ENCODE assay signal across 9 cellular contexts in genomic region chrX:130165703-130166502, GRCh38. TPM values are rescaled to one million over a fixed set of nuclear protein-coding genes. Genes with fewer than 3 reads are reported as not detected.
A peak's percentile ranks its signal among the peaks of the same experiment; 100 is the strongest.
DNase-seq lines count a peak whose midpoint lies in the region; ATAC-seq, FAIRE-seq and TF ChIP-seq lines count a peak whose summit lies in the region.
"Had no signal": no experiment of that assay in that cellular context is flagged by ENCODE, and none has a peak within 500 bp of the region (broad histone marks: within the 10 kb centered on the region; RNA-seq: fewer than 3 reads in every experiment).

Gene AIFM1 (minus strand): TSS chrX:130165841. CDS start chrX:130165656, 185 bp downstream.

- peak within 1 kb of the TSS; percentile 88 for H3K27ac ChIP-seq in keratinocyte (ENCODE audit: control insufficient read depth, insufficient read depth, low read length)

- DNase-seq in AG10803 (ENCODE audit: low read depth) = peak; percentile 95
- DNase-seq in NCI-H510A (lab: John Stamatoyannopoulos, UW) = peak; percentile 95
- peak; percentile 78 for DNase-seq in activated CD4-positive, alpha-beta T cell treated with anti-CD3 and anti-CD28 coated beads for 1 hour
- DNase-seq in cerebellum (ENCODE audit: low spot score) = peak; percentile 85
- peak; percentile 63 for DNase-seq in keratinocyte (ENCODE audit: low read depth, low spot score)
- DNase-seq in stimulated activated CD4-positive, alpha-beta T cell treated with anti-CD3 and anti-CD28 coated beads, Interleukin-15, amount 100 ng/mL, for 1 hour (ENCODE audit: low read depth in 1 of 2, low spot score in 1 of 2) = peak; percentile 66 to 69

- H3K9ac ChIP-seq in keratinocyte (ENCODE audit: control insufficient read depth, extremely low read depth, insufficient read depth, low read length) = peak within 1 kb of the TSS; percentile 83

- H3K4me3 ChIP-seq in AG10803 (ENCODE audit: low read length) (peak within 1 kb of the TSS; percentile 67), keratinocyte (ENCODE audit: control insufficient read depth in 2 of 3, extremely low read depth in 1 of 3, insufficient read depth in 2 of 3, low read depth in 1 of 3, low read length in 3 of 3) (peak within 1 kb of the TSS; percentile 51 to 81 (median 55))

- peaks cover 22% of the 10 kb centered on the region for H3K79me2 ChIP-seq in keratinocyte (ENCODE audit: control insufficient read depth, insufficient read depth, low read length)

- dilution Hi-C loops in keratinocyte (cut with MboI; ENCODE audit: extremely low pct_ligation_motif_present, low sequenced_read_pairs) = no loop called here

- H3K9me3 ChIP-seq in keratinocyte (ENCODE audit: control insufficient read depth, low read depth, low read length) = no peaks in the 10 kb centered on the region

- H2AFZ ChIP-seq in keratinocyte (ENCODE audit: control insufficient read depth, low read length) = peak within 1 kb of the TSS; percentile 91

- no peak for TF ChIP-seq CTCF in AG10803 (conservative IDR thresholded peaks at IDR 0.05; ENCODE audit: low read length)
- TF ChIP-seq CTCF in keratinocyte (optimal IDR thresholded peaks at IDR 0.05 in 1 of 3, IDR thresholded peaks at IDR 0.05 in 1 of 3, conservative IDR thresholded peaks at IDR 0.05 in 1 of 3; ENCODE audit: extremely low read depth in 1 of 3, insufficient read depth in 2 of 3, low read length in 3 of 3) = no peak

- ATAC-seq in HG03432 (IDR thresholded peaks at IDR 0.05; ENCODE audit: unreplicated experiment) = peak; percentile 95

- H3K27me3 ChIP-seq in keratinocyte (ENCODE audit: control insufficient read depth, extremely low read depth, insufficient read depth, low read length) = no peaks in the 10 kb centered on the region

- H3K4me2 ChIP-seq in keratinocyte (ENCODE audit: control insufficient read depth, extremely low read depth, insufficient read depth, low read depth, low read length) = peak within 1 kb of the TSS; percentile 69

- H4K20me1 ChIP-seq in keratinocyte (ENCODE audit: control insufficient read depth, extremely low read depth, insufficient read depth, low read length) = no peaks in the 10 kb centered on the region

- no peaks in the 10 kb centered on the region for H3K9me1 ChIP-seq in keratinocyte (ENCODE audit: control insufficient read depth, extremely low read depth, insufficient read depth, low read length)

- no peaks in the 10 kb centered on the region for H3K36me3 ChIP-seq in keratinocyte (ENCODE audit: control insufficient read depth in 2 of 2, extremely low read depth in 1 of 2, insufficient read depth in 2 of 2, low read length in 2 of 2)

- H3K4me1 ChIP-seq in keratinocyte (ENCODE audit: control insufficient read depth, extremely low read depth, insufficient read depth, low read length) = peaks cover 8% of the 10 kb centered on the region

- TF ChIP-seq POLR2A in GM19099 (IDR thresholded peaks at IDR 0.05; ENCODE audit: extremely low read depth, insufficient read length, low read depth) = peak; percentile 75

- peak; percentile 60 for FAIRE-seq in keratinocyte (lab: Jason Lieb, UNC)
- FAIRE-seq: colon had no signal

RNA-seq across cellular contexts. Expression of gene AIFM1, which starts in this region (rescaled TPM):
- total RNA-seq in cerebellum = 9.6 TPM
- polyA plus RNA-seq in keratinocyte = 36.1 to 52.5 TPM (median 47.8 TPM) in 3 replicates
- 29.2 TPM for polyA plus RNA-seq in keratinocyte (2011; ENCODE audit: low read depth)
- 31.3 and 31.4 TPM in 2 replicates for polyA plus RNA-seq in keratinocyte (2011; cell fraction: cytosol; rRNA removed)
- 47.4 and 65.8 TPM in 2 replicates for polyA plus RNA-seq in keratinocyte (2011; cell fraction: nucleus; rRNA removed)
- polyA plus RNA-seq in keratinocyte (2012; ENCODE audit: low replicate concordance) = 20.9 and 36.2 TPM in 2 replicates
- 10.6 to 34.7 TPM (median 22.2 TPM) in 3 replicates for polyA minus RNA-seq in keratinocyte
- polyA minus RNA-seq in keratinocyte (2011; cell fraction: cytosol; rRNA and poly(A)+ RNA removed) = 21.9 TPM
- polyA minus RNA-seq in keratinocyte (2011; cell fraction: nucleus; rRNA and poly(A)+ RNA removed) = 14.1 and 25.9 TPM in 2 replicates

Comparison
In these comparisons a context has a peak if more than half of its experiments do, and no peak if none do; other contexts are left out.
1. Peak in every context shown above with its lines: DNase-seq, ATAC-seq, H3K4me3 ChIP-seq and H3K27ac ChIP-seq.